ENCODE assay signal across 8 cellular contexts in genomic region chr20:45934587-45935415, GRCh38. TPM values are rescaled to one million over a fixed set of nuclear protein-coding genes. Genes with fewer than 3 reads are reported as not detected.
A peak's percentile ranks its signal among the peaks of the same experiment; 100 is the strongest.
DNase-seq lines count a peak whose midpoint lies in the region; ATAC-seq, FAIRE-seq and TF ChIP-seq lines count a peak whose summit lies in the region.

TSS of gene PCIF1 (plus strand) at chr20:45934683. CDS start at chr20:45939000, 4,317 bp downstream.

- TF ChIP-seq CTCF in tibial nerve (IDR thresholded peaks at IDR 0.05), result peak in 2 of 5 experiments; percentile 63 to 66

- DNase-seq in GM12892 (ENCODE audit: insufficient read length) (peak; percentile 98), NCI-H1436 treated with DMSO at 0.1 percent for 48 hours (lab: John Stamatoyannopoulos, UW) (peak; percentile 83), T follicular helper cell (ENCODE audit: low read depth) (peak; percentile 97), adipocyte (ENCODE audit: low read depth) (peak; percentile 99), Right ventricle myocardium superior (peak; percentile 99), trophoblast cell (peak; percentile 96 to 99), tibial nerve (ENCODE audit: low spot score in 2 of 2) (peak; percentile 96 to 98)

- peak within 1 kb of the TSS; percentile 91 for H2BK5ac ChIP-seq in trophoblast cell (ENCODE audit: low read depth, low read length, poor library complexity)

- H3K27ac ChIP-seq in trophoblast cell (ENCODE audit: low read depth, low read length) (peak within 1 kb of the TSS; percentile 100), tibial nerve (peak within 1 kb of the TSS; percentile 100)

- H3K14ac ChIP-seq in trophoblast cell (ENCODE audit: low read length), result peak within 1 kb of the TSS; percentile 99

- peak within 1 kb of the TSS; percentile 96 for H4K12ac ChIP-seq in trophoblast cell (ENCODE audit: low read depth, low read length)

- no CpG with 5 or more reads among the region's 102 CpGs for WGBS in trophoblast cell (ENCODE audit: extremely low coverage, insufficient coverage, insufficient read length)
- 0% methylated on average over 23 to 41 of the region's 102 CpGs for WGBS in tibial nerve, 2 donors

- H2AFZ ChIP-seq in trophoblast cell (ENCODE audit: insufficient read depth, low read length, poor library complexity), result peak within 1 kb of the TSS; percentile 74

- H2BK12ac ChIP-seq in trophoblast cell (ENCODE audit: low read length), result no peak within 1 kb of the TSS

- intact Hi-C loops in Right ventricle myocardium superior (cut with DNase I), result loop anchor here (5.0 to 10.0 kb wide), 4 partner anchors 42 to 890 kb away; partner anchors contain the start of genes CTSA, NEURL2, SNX21 and UBE2C

- ATAC-seq in HG02852 (IDR thresholded peaks at IDR 0.05; ENCODE audit: unreplicated experiment) (peak; percentile 72), Right ventricle myocardium superior (ENCODE audit: poor library complexity) (peak; percentile 93)

- H4K8ac ChIP-seq in trophoblast cell (ENCODE audit: low read depth, low read length), result peak within 1 kb of the TSS; percentile 93

- H3K4me2 ChIP-seq in trophoblast cell (ENCODE audit: low read length), result peak within 1 kb of the TSS; percentile 94

- TF ChIP-seq EP300 in tibial nerve (IDR thresholded peaks at IDR 0.05), result peak; percentile 59 to 100

- H3K79me1 ChIP-seq in trophoblast cell (ENCODE audit: low read length), result peaks cover 12% of the 10 kb centered on the region

- H3K9ac ChIP-seq in adipocyte (ENCODE audit: low read length) (peak within 1 kb of the TSS; percentile 100), trophoblast cell (ENCODE audit: low read length) (peak within 1 kb of the TSS; percentile 100)

- TF ChIP-seq POLR2A in GM12892 (IDR thresholded peaks at IDR 0.05; ENCODE audit: low read depth, low read length) (peak; percentile 92), tibial nerve (IDR thresholded peaks at IDR 0.05) (peak; percentile 89 to 99)

- H3K23ac ChIP-seq in trophoblast cell (ENCODE audit: low read length), result no peak within 1 kb of the TSS

- H3K9me3 ChIP-seq in adipocyte (ENCODE audit: control insufficient read depth, low read length) (no peaks in the 10 kb centered on the region), trophoblast cell (ENCODE audit: insufficient read depth, low read depth, low read length) (peaks cover 2% of the 10 kb centered on the region), tibial nerve (no peaks in the 10 kb centered on the region)

- H2BK120ac ChIP-seq in trophoblast cell (ENCODE audit: insufficient read depth, low read length, poor library complexity), result peak within 1 kb of the TSS; percentile 90

- H3K36me3 ChIP-seq in adipocyte (ENCODE audit: control insufficient read depth, insufficient read depth, low read length, severe bottlenecking), result peaks cover 21% of the 10 kb centered on the region
- H3K36me3 ChIP-seq in trophoblast cell (ENCODE audit: control insufficient read depth in 1 of 2, insufficient read depth in 2 of 2, low read length in 2 of 2), result peaks cover 24 to 26% of the 10 kb centered on the region in 2 experiments
- peaks cover 5 to 34% (median 21%) of the 10 kb centered on the region in 3 donors for H3K36me3 ChIP-seq in tibial nerve

- FAIRE-seq in GM12892 (lab: Jason Lieb, UNC), result peak; percentile 85

- peak within 1 kb of the TSS; percentile 97 for H4K91ac ChIP-seq in trophoblast cell (ENCODE audit: low read depth, low read length)

- H3K4ac ChIP-seq in trophoblast cell (ENCODE audit: low read depth, low read length), result peak within 1 kb of the TSS; percentile 90

- H3K4me1 ChIP-seq in adipocyte (ENCODE audit: control insufficient read depth, insufficient read depth, low read length) (peaks cover 20% of the 10 kb centered on the region), trophoblast cell (ENCODE audit: control insufficient read depth in 1 of 2, insufficient read depth in 2 of 2, low read length in 2 of 2) (peaks cover 2 to 4% of the 10 kb centered on the region in 2 experiments), tibial nerve (peaks cover 0 to 38% (median 17%) of the 10 kb centered on the region in 4 donors)

- peak within 1 kb of the TSS; percentile 97 for H2AK5ac ChIP-seq in trophoblast cell (ENCODE audit: low read length)

- H3K4me3 ChIP-seq in adipocyte (ENCODE audit: low read length) (peak within 1 kb of the TSS; percentile 90), trophoblast cell (ENCODE audit: low read depth, low read length) (peak within 1 kb of the TSS; percentile 89), tibial nerve (peak within 1 kb of the TSS; percentile 91 to 100 (median 99))

- H3K79me2 ChIP-seq in trophoblast cell (ENCODE audit: control insufficient read depth, insufficient read depth, low read length, poor library complexity), result peaks cover 10% of the 10 kb centered on the region

- peak within 1 kb of the TSS; percentile 98 for H3K18ac ChIP-seq in trophoblast cell (ENCODE audit: low read length)

- H3K27me3 ChIP-seq in adipocyte (replicated peaks; ENCODE audit: control insufficient read depth, insufficient read depth, low read length), result no peaks in the 10 kb centered on the region
- no peaks in the 10 kb centered on the region for H3K27me3 ChIP-seq in trophoblast cell (ENCODE audit: insufficient read depth, low read length)
- no peaks in the 10 kb centered on the region for H3K27me3 ChIP-seq in tibial nerve

RNA-seq across cellular contexts. Expression of gene PCIF1, which starts in this region (rescaled TPM):
- polyA plus RNA-seq in GM12892 (2012; ENCODE audit: missing spikeins), result 18.1 TPM
- total RNA-seq in Right ventricle myocardium superior (21.8 TPM), tibial nerve (10 to 100 TPM; 52.2 to 59.0 (median 53.0) TPM)
- polyA plus RNA-seq in trophoblast cell (2013), result 17.6 and 18.6 TPM in 2 replicates

Comparison
In these comparisons a context has a peak if more than half of its experiments do, and no peak if none do; other contexts are left out.
1. Peak in every context shown above with its lines: DNase-seq, ATAC-seq, H3K4me3 ChIP-seq and H3K27ac ChIP-seq.